Comparison of ENCODE assay signal across 1 cellular context in genomic region chr2:70725505-70725904, GRCh38.
TF ChIP-seq lines count a peak whose summit lies in the region.

No MANE protein-coding gene starts in this region.

TF ChIP-seq in GM23338, 12 proteins besides CTCF, POLR2A, EP300 and RAD21 (continued from another document):
- TF ChIP-seq, protein P1, sequence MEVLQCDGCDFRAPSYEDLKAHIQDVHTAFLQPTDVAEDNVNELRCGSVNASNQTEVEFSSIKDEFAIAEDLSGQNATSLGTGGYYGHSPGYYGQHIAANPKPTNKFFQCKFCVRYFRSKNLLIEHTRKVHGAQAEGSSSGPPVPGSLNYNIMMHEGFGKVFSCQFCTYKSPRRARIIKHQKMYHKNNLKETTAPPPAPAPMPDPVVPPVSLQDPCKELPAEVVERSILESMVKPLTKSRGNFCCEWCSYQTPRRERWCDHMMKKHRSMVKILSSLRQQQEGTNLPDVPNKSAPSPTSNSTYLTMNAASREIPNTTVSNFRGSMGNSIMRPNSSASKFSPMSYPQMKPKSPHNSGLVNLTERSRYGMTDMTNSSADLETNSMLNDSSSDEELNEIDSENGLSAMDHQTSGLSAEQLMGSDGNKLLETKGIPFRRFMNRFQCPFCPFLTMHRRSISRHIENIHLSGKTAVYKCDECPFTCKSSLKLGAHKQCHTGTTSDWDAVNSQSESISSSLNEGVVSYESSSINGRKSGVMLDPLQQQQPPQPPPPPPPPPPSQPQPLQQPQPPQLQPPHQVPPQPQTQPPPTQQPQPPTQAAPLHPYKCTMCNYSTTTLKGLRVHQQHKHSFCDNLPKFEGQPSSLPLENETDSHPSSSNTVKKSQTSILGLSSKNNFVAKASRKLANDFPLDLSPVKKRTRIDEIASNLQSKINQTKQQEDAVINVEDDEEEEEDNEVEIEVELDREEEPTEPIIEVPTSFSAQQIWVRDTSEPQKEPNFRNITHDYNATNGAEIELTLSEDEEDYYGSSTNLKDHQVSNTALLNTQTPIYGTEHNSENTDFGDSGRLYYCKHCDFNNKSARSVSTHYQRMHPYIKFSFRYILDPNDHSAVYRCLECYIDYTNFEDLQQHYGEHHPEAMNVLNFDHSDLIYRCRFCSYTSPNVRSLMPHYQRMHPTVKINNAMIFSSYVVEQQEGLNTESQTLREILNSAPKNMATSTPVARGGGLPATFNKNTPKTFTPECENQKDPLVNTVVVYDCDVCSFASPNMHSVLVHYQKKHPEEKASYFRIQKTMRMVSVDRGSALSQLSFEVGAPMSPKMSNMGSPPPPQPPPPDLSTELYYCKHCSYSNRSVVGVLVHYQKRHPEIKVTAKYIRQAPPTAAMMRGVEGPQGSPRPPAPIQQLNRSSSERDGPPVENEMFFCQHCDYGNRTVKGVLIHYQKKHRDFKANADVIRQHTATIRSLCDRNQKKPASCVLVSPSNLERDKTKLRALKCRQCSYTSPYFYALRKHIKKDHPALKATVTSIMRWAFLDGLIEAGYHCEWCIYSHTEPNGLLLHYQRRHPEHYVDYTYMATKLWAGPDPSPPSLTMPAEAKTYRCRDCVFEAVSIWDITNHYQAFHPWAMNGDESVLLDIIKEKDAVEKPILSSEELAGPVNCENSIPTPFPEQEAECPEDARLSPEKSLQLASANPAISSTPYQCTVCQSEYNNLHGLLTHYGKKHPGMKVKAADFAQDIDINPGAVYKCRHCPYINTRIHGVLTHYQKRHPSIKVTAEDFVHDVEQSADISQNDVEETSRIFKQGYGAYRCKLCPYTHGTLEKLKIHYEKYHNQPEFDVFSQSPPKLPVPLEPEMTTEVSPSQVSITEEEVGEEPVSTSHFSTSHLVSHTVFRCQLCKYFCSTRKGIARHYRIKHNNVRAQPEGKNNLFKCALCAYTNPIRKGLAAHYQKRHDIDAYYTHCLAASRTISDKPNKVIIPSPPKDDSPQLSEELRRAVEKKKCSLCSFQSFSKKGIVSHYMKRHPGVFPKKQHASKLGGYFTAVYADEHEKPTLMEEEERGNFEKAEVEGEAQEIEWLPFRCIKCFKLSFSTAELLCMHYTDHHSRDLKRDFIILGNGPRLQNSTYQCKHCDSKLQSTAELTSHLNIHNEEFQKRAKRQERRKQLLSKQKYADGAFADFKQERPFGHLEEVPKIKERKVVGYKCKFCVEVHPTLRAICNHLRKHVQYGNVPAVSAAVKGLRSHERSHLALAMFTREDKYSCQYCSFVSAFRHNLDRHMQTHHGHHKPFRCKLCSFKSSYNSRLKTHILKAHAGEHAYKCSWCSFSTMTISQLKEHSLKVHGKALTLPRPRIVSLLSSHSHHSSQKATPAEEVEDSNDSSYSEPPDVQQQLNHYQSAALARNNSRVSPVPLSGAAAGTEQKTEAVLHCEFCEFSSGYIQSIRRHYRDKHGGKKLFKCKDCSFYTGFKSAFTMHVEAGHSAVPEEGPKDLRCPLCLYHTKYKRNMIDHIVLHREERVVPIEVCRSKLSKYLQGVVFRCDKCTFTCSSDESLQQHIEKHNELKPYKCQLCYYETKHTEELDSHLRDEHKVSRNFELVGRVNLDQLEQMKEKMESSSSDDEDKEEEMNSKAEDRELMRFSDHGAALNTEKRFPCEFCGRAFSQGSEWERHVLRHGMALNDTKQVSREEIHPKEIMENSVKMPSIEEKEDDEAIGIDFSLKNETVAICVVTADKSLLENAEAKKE (CRISPR knock-in tag; IDR thresholded peaks at IDR 0.05) = no peak
